Comparison of ENCODE assay signal across 8 cellular contexts in the genomic region with DNA sequence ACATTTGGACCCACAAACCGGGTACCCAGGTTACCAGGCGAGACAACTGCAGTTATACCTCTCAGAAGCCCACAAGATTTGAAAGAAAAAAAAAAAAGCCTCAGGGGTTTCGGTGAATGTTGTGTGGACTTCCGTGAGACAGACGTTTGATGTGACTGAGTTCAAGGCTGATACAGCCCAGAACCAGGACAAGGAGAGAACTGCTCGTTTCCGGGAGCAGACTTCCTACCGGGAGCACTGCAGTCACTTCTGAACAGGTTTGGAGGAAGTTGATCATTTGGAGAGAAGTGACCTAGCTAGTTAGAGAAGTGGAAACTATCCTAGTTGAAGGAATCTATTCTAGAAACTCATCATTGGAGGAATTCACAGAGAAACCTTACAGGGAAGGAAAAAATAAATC. TPM values are rescaled to one million over a fixed set of nuclear protein-coding genes. Genes with fewer than 3 reads are reported as not detected.
A peak's percentile ranks its signal among the peaks of the same experiment; 100 is the strongest.
DNase-seq lines count a peak whose midpoint lies in the region; ATAC-seq and TF ChIP-seq lines count a peak whose summit lies in the region.

No MANE protein-coding gene starts in this region.

- peaks cover 78% of the 10 kb centered on the region for H3K79me2 ChIP-seq in Loucy (ENCODE audit: insufficient read depth, low read length)
- peaks cover 39% of the 10 kb centered on the region for H3K79me2 ChIP-seq in mammary epithelial cell (ENCODE audit: insufficient read depth, low read length)

- no peak for TF ChIP-seq CTCF in BJ (IDR thresholded peaks at IDR 0.05; ENCODE audit: insufficient read depth, low read depth, low read length)
- no peak for TF ChIP-seq CTCF in Loucy (conservative IDR thresholded peaks at IDR 0.05; ENCODE audit: low read length)
- no peak for TF ChIP-seq CTCF in mammary epithelial cell (conservative IDR thresholded peaks at IDR 0.05 in 1 of 2, IDR thresholded peaks at IDR 0.05 in 1 of 2; ENCODE audit: extremely low read depth in 1 of 2, insufficient read depth in 1 of 2, low read depth in 1 of 2, low read length in 2 of 2)

- dilution Hi-C loops in mammary epithelial cell (cut with HindIII; ENCODE audit: low sequenced_read_pairs), result no loop called here

- BruUV-seq in mammary epithelial cell (replicated peaks; lab: Mats Ljungman, UMichigan), result no TSS peak

- H3K27me3 ChIP-seq in BJ (ENCODE audit: control insufficient read depth, insufficient read depth, low read length) (no peaks in the 10 kb centered on the region), Loucy (ENCODE audit: insufficient read depth, low read length, poor library complexity, severe bottlenecking) (no peaks in the 10 kb centered on the region), mammary epithelial cell (ENCODE audit: insufficient read depth, low read length) (no peaks in the 10 kb centered on the region)

- H4K20me1 ChIP-seq in Loucy (ENCODE audit: insufficient read depth, low read length, poor library complexity, severe bottlenecking), result peaks cover 50% of the 10 kb centered on the region
- H4K20me1 ChIP-seq in mammary epithelial cell (ENCODE audit: insufficient read depth, low read length), result no peaks in the 10 kb centered on the region

- H3K9me3 ChIP-seq in Loucy (ENCODE audit: insufficient read depth, low read depth, low read length), result no peaks in the 10 kb centered on the region
- no peaks in the 10 kb centered on the region for H3K9me3 ChIP-seq in mammary epithelial cell (replicated peaks; ENCODE audit: insufficient read depth, low read length)

- H3K36me3 ChIP-seq in BJ (ENCODE audit: control insufficient read depth, insufficient read depth, low read length) (no peaks in the 10 kb centered on the region; the same call in none of the 2 replicates), Loucy (ENCODE audit: insufficient read depth, low read length) (no peaks in the 10 kb centered on the region), mammary epithelial cell (ENCODE audit: insufficient read depth, low read length) (no peaks in the 10 kb centered on the region)

- H3K27me3 Mint-ChIP-seq in natural killer cell treated with Interleukin-12 subunit alpha and Interleukin-12 subunit beta and Interleukin-15 and Interleukin-18, amount 100 ng/mL, for 72 hours, result no peaks in the 10 kb centered on the region

- POLR2A ChIA-PET in BJ (lab: Charles Lee), result no interaction called here

- H3K4me3 Mint-ChIP-seq in natural killer cell treated with Interleukin-12 subunit alpha and Interleukin-12 subunit beta and Interleukin-15 and Interleukin-18, amount 100 ng/mL, for 72 hours, result peak overlapping the region; percentile 99

- no peaks in the 10 kb centered on the region for H3K9me2 ChIP-seq in Loucy (replicated peaks; ENCODE audit: low read depth, low read length)

- H3K36me3 Mint-ChIP-seq in natural killer cell treated with Interleukin-12 subunit alpha and Interleukin-12 subunit beta and Interleukin-15 and Interleukin-18, amount 100 ng/mL, for 72 hours, result peaks cover 38% of the 10 kb centered on the region

- peaks cover 65 to 76% of the 10 kb centered on the region in 2 donors for H3K4me1 Mint-ChIP-seq in natural killer cell treated with Interleukin-12 subunit alpha and Interleukin-12 subunit beta and Interleukin-15 and Interleukin-18, amount 100 ng/mL, for 72 hours (ENCODE audit: low read depth in 2 of 2)

- intact Hi-C loops in mammary epithelial cell (cut with micrococcal nuclease), result loop anchor here (2.0 kb wide), 1 partner anchor 44 kb away; no protein-coding TSS in a partner anchor

- peaks cover 14% of the 10 kb centered on the region; the same call in 1 of the 2 replicates for H3F3A ChIP-seq in Loucy (ENCODE audit: low read depth)

- in situ Hi-C loops in mammary epithelial cell (cut with MboI; ENCODE audit: low sequenced_read_pairs in 2 of 2), result no loop called here

- DNase-seq in BJ (ENCODE audit: low read depth) (no peak), mammary epithelial cell (no peak), NCI-H2029 (lab: John Stamatoyannopoulos, UW) (no peak), UCSD-AML1 (lab: John Stamatoyannopoulos, UW; ENCODE audit: unreplicated experiment) (no peak)
- DNase-seq in natural killer cell treated with Interleukin-12 subunit alpha and Interleukin-12 subunit beta and Interleukin-15 and Interleukin-18, amount 100 ng/mL, for 72 hours (ENCODE audit: low spot score), result no peak

- CTCF ChIA-PET in BJ (lab: Yijun Ruan, JAX), result interaction anchor here (0.9 to 4.1 kb wide), 2 partner anchors 12 to 55 kb away, joined by 3 to 13 read pairs; a partner anchor contains a TSS
- CTCF ChIA-PET in mammary epithelial cell (lab: Charles Lee; ENCODE audit: low non-redundant PET), result interaction anchor here (0.6 kb wide), 1 partner anchor 145 kb away, joined by 5 read pairs; no protein-coding TSS in a partner anchor

- H3K9me3 Mint-ChIP-seq in natural killer cell treated with Interleukin-12 subunit alpha and Interleukin-12 subunit beta and Interleukin-15 and Interleukin-18, amount 100 ng/mL, for 72 hours, result no peaks in the 10 kb centered on the region

- WGBS in mammary epithelial cell (ENCODE audit: low coverage, missing lambda C conversion rate), result 45% methylated on average over 8 of the region's 8 CpGs

- H3K27ac Mint-ChIP-seq in natural killer cell treated with Interleukin-12 subunit alpha and Interleukin-12 subunit beta and Interleukin-15 and Interleukin-18, amount 100 ng/mL, for 72 hours, result peak overlapping the region; percentile 96 to 97

- peak overlapping the region; percentile 98 for H3K4me2 ChIP-seq in Loucy (ENCODE audit: low read depth, low read length, poor library complexity, severe bottlenecking)
- H3K4me2 ChIP-seq in mammary epithelial cell (ENCODE audit: insufficient read depth, low read depth, low read length), result peak overlapping the region; percentile 94

- H3K9ac ChIP-seq in Loucy (ENCODE audit: low read depth, low read length, poor library complexity, severe bottlenecking), result peak overlapping the region; percentile 92
- H3K9ac ChIP-seq in mammary epithelial cell (ENCODE audit: insufficient read depth, low read length), result no peak overlapping the region

- no peak for ATAC-seq in natural killer cell treated with Interleukin-12 subunit alpha and Interleukin-12 subunit beta and Interleukin-15 and Interleukin-18, amount 100 ng/mL, for 72 hours
- ATAC-seq in HG02870 (IDR thresholded peaks at IDR 0.05; ENCODE audit: unreplicated experiment) (no peak), HG02798 (IDR thresholded peaks at IDR 0.05; ENCODE audit: poor library complexity, unreplicated experiment) (no peak)

- H3K27ac ChIP-seq in mammary epithelial cell (ENCODE audit: insufficient read depth, low read depth, low read length), result no peak overlapping the region

- H3K4me3 ChIP-seq in BJ (ENCODE audit: low read depth, low read length) (peak overlapping the region; percentile 60), Loucy (ENCODE audit: low read length, poor library complexity, severe bottlenecking) (peak overlapping the region; percentile 94), mammary epithelial cell (replicated peaks in 1 of 3; ENCODE audit: insufficient read depth in 1 of 3, low read depth in 2 of 3, low read length in 3 of 3) (peak overlapping the region; percentile 18 to 61 (median 53))

- no peak overlapping the region for H2AFZ ChIP-seq in Loucy (ENCODE audit: low read length)
- no peak overlapping the region for H2AFZ ChIP-seq in mammary epithelial cell (ENCODE audit: low read depth, low read length)

- H3K4me1 ChIP-seq in Loucy (ENCODE audit: insufficient read depth, low read length, poor library complexity, severe bottlenecking) (peaks cover 87% of the 10 kb centered on the region), mammary epithelial cell (ENCODE audit: insufficient read depth, low read length) (peaks cover 28% of the 10 kb centered on the region)

RNA-seq across cellular contexts. Expression of a gene that starts 0.8 kb away (rescaled TPM):
- polyA plus RNA-seq in BJ (2011; rRNA removed), result 60.8 and 66.9 TPM in 2 replicates
- polyA minus RNA-seq in BJ (2011; rRNA and poly(A)+ RNA removed), result 12.4 and 24.9 TPM in 2 replicates
- 10 to 100 TPM; 26.8 to 46.6 TPM for total RNA-seq in mammary epithelial cell
- 108 TPM for polyA plus RNA-seq in mammary epithelial cell
- 17.3 TPM for polyA minus RNA-seq in mammary epithelial cell
- total RNA-seq in natural killer cell treated with Interleukin-12 subunit alpha and Interleukin-12 subunit beta and Interleukin-15 and Interleukin-18, amount 100 ng/mL, for 72 hours, result 10 to 100 TPM; 71.2 to 78.6 TPM

RNA-seq across cellular contexts. Expression of a gene that starts 3.3 kb away (rescaled TPM):
- polyA plus RNA-seq in BJ (2011; rRNA removed) (38.9 and 42.7 TPM in 2 replicates), mammary epithelial cell (15.7 TPM)
- 28.9 and 35.5 TPM in 2 replicates for polyA minus RNA-seq in BJ (2011; rRNA and poly(A)+ RNA removed)
- total RNA-seq in mammary epithelial cell, result 10 to 100 TPM; 34.4 to 41.2 TPM
- polyA minus RNA-seq in mammary epithelial cell, result 26.2 TPM
- total RNA-seq in natural killer cell treated with Interleukin-12 subunit alpha and Interleukin-12 subunit beta and Interleukin-15 and Interleukin-18, amount 100 ng/mL, for 72 hours, result 1 to 10 TPM; 5.9 to 6.3 TPM

RNA-seq across cellular contexts. Expression of a gene that starts 13.0 kb away (rescaled TPM):
- polyA plus RNA-seq in BJ (2011; rRNA removed) (2.7 and 3.2 TPM in 2 replicates), mammary epithelial cell (1.5 TPM)
- polyA minus RNA-seq in BJ (2011; rRNA and poly(A)+ RNA removed), result 2.4 and 3.3 TPM in 2 replicates
- 1 to 10 TPM; 2.7 to 2.8 TPM for total RNA-seq in mammary epithelial cell
- polyA minus RNA-seq in mammary epithelial cell, result not detected
- 10 to 100 TPM in 1 of 2 donors, 1 to 10 TPM in 1; 7.2 to 11.6 TPM for total RNA-seq in natural killer cell treated with Interleukin-12 subunit alpha and Interleukin-12 subunit beta and Interleukin-15 and Interleukin-18, amount 100 ng/mL, for 72 hours

RNA-seq across cellular contexts. Expression of a gene that starts 26.0 kb away (rescaled TPM):
- polyA plus RNA-seq in BJ (2011; rRNA removed), result not detected in 2 replicates
- not detected in 2 replicates for polyA minus RNA-seq in BJ (2011; rRNA and poly(A)+ RNA removed)
- not detected for total RNA-seq in mammary epithelial cell
- polyA plus RNA-seq in mammary epithelial cell, result 0.08 TPM
- not detected for polyA minus RNA-seq in mammary epithelial cell
- total RNA-seq in natural killer cell treated with Interleukin-12 subunit alpha and Interleukin-12 subunit beta and Interleukin-15 and Interleukin-18, amount 100 ng/mL, for 72 hours, result under 1 TPM; 0.45 to 0.67 TPM

RNA-seq across cellular contexts. Expression of a gene that starts 51.3 kb away (rescaled TPM):
- polyA plus RNA-seq in BJ (2011; rRNA removed), result 31.3 and 35.5 TPM in 2 replicates
- polyA minus RNA-seq in BJ (2011; rRNA and poly(A)+ RNA removed), result 18.1 and 29.0 TPM in 2 replicates
- 10 to 100 TPM; 18.8 to 40.7 TPM for total RNA-seq in mammary epithelial cell
- 23.8 TPM for polyA plus RNA-seq in mammary epithelial cell
- polyA minus RNA-seq in mammary epithelial cell, result 20.4 TPM
- 10 to 100 TPM; 43.8 to 49.7 TPM for total RNA-seq in natural killer cell treated with Interleukin-12 subunit alpha and Interleukin-12 subunit beta and Interleukin-15 and Interleukin-18, amount 100 ng/mL, for 72 hours

Comparison
In these comparisons a context has a peak if more than half of its experiments do, and no peak if none do; other contexts are left out.
1. RNA of a gene that starts 3.3 kb away (total RNA-seq): 34.4 to 41.2 TPM in mammary epithelial cell; 5.9 to 6.3 TPM in natural killer cell treated with Interleukin-12 subunit alpha and Interleukin-12 subunit beta and Interleukin-15 and Interleukin-18, amount 100 ng/mL, for 72 hours; every median in the first group is over 4 times any median in the second.
2. Peak in every context shown above with its lines, with median percentiles within 50 percentile points of each other: H3K4me3 ChIP-seq.